Comparison of ENCODE assay signal across 9 cellular contexts in genomic region chr7:157412021-157412443, GRCh38.
A peak's percentile ranks its signal among the peaks of the same experiment; 100 is the strongest.
DNase-seq lines count a peak whose midpoint lies in the region; ATAC-seq and FAIRE-seq lines count a peak whose summit lies in the region.
"Had no signal": no experiment of that assay in that cellular context is flagged by ENCODE, and none has a peak within 500 bp of the region (broad histone marks: within the 10 kb centered on the region; RNA-seq: fewer than 3 reads in every experiment).

No MANE protein-coding gene starts in this region.

- no peaks in the 10 kb centered on the region for H3K27me3 Mint-ChIP-seq in memory B cell

- FAIRE-seq in HTR-8/SVneo (lab: Jason Lieb, UNC): no peak

- H3K4me3 Mint-ChIP-seq in memory B cell: peak overlapping the region; percentile 17

- DNase-seq in AG08395 (ENCODE audit: low spot score) (peak; percentile 81), HTR-8/SVneo (ENCODE audit: insufficient read length, low spot score) (peak; percentile 46), memory B cell (ENCODE audit: low spot score in 2 of 2) (no peak), retina (no peak), COR-L47 (lab: John Stamatoyannopoulos, UW) (no peak), NCI-H1436 (lab: John Stamatoyannopoulos, UW) (no peak)
- peak; percentile 39 for DNase-seq in activated T-cell treated with anti-CD3 and anti-CD28 coated beads, Interleukin-2, amount 50 U/mL, for 1 hour
- DNase-seq: colonic mucosa had no signal

- H3K36me3 Mint-ChIP-seq in memory B cell: peaks cover 19% of the 10 kb centered on the region

- peak overlapping the region; percentile 45 for H3K27ac Mint-ChIP-seq in memory B cell

- ATAC-seq in memory B cell (ENCODE audit: low read depth) (no peak), GM21447 (IDR thresholded peaks at IDR 0.05; ENCODE audit: unreplicated experiment) (no peak)

- H3K4me1 Mint-ChIP-seq in memory B cell: no peaks in the 10 kb centered on the region

- H3K9me3 Mint-ChIP-seq in memory B cell: no peaks in the 10 kb centered on the region

Comparison
In these comparisons a context has a peak if more than half of its experiments do, and no peak if none do; other contexts are left out.
1. DNase-seq: peak in AG08395 (single experiment), HTR-8/SVneo (single experiment) and activated T-cell treated with anti-CD3 and anti-CD28 coated beads, Interleukin-2, amount 50 U/mL, for 1 hour (single experiment); none in memory B cell (0 of 2), retina (single experiment), COR-L47 (single experiment) and NCI-H1436 (single experiment).